Comparison of ENCODE assay signal across 8 cellular contexts in the genomic region with DNA sequence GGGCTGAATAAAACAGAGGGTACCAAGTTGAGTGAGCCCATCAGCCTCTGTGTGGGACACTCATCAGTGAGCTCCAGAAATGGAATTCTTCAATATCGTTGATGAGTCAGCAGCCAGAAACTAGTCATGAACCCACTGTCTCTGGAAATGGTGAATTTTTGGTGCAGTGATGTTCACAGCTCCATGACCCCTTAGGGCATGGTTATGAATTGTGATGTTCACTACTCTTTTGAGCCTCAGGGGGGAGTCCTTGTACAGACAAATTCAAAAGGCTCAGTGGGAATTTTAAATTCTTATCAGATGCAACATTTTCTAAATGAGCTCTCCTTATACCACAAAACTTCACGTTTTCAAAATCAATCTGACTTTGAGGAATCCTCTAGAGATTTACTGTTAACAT.
A peak's percentile ranks its signal among the peaks of the same experiment; 100 is the strongest.
DNase-seq lines count a peak whose midpoint lies in the region; ATAC-seq and TF ChIP-seq lines count a peak whose summit lies in the region.

No MANE protein-coding gene starts in this region.

- no peak for TF ChIP-seq CTCF in RWPE1 (conservative IDR thresholded peaks at IDR 0.05; ENCODE audit: low read depth)

- DNase-seq in GM04504 (ENCODE audit: low read depth): peak; percentile 69
- peak; percentile 46 for DNase-seq in RWPE1 (ENCODE audit: low spot score)
- peak; percentile 62 for DNase-seq in glomerular visceral epithelial cell (ENCODE audit: extremely low spot score)
- no peak for DNase-seq in NK-92 treated with Interleukin-12 subunit alpha and Interleukin-12 subunit beta, amount 100 ng/mL, for 24 hours (lab: John Stamatoyannopoulos, UW)
- no peak for DNase-seq in DMS79 treated with DMSO at 0.1 percent for 48 hours (lab: John Stamatoyannopoulos, UW)
- DNase-seq in NCI-H510A (lab: John Stamatoyannopoulos, UW): no peak
- no peak for DNase-seq in activated naive CD4-positive, alpha-beta T cell treated with anti-CD3 and anti-CD28 coated beads, Interleukin-2, amount 50 U/mL, for 16 hours

- POLR2A ChIA-PET in RWPE1 (lab: Yijun Ruan, JAX; ENCODE audit: low non-redundant PET): no interaction called here

- ATAC-seq in HG03565 (IDR thresholded peaks at IDR 0.05; ENCODE audit: unreplicated experiment): peak; percentile 42

- no peak overlapping the region for H3K27ac ChIP-seq in RWPE1

- CTCF ChIA-PET in RWPE1 (lab: Yijun Ruan, JAX): interaction anchor here (0.6 to 1.2 kb wide), 5 partner anchors 14 to 1042 kb away, joined by 3 to 5 read pairs (median 3); no protein-coding TSS in a partner anchor

Comparison
In these comparisons a context has a peak if more than half of its experiments do, and no peak if none do; other contexts are left out.
1. DNase-seq: peak in GM04504 (single experiment), RWPE1 (single experiment) and glomerular visceral epithelial cell (single experiment); none in NK-92 treated with Interleukin-12 subunit alpha and Interleukin-12 subunit beta, amount 100 ng/mL, for 24 hours (single experiment), DMS79 treated with DMSO at 0.1 percent for 48 hours (single experiment), NCI-H510A (single experiment) and activated naive CD4-positive, alpha-beta T cell treated with anti-CD3 and anti-CD28 coated beads, Interleukin-2, amount 50 U/mL, for 16 hours (single experiment).